In genomic region chr5:171615201-171616001, GRCh38 we compare ENCODE assay signal across 15 cellular contexts.
DNase-seq lines count a peak whose midpoint lies in the region; ATAC-seq, FAIRE-seq and TF ChIP-seq lines count a peak whose summit lies in the region.
"Had no signal": no experiment of that assay in that cellular context is flagged by ENCODE, and none has a peak within 500 bp of the region (broad histone marks: within the 10 kb centered on the region; RNA-seq: fewer than 3 reads in every experiment).

No MANE protein-coding gene starts in this region.

- no peak for DNase-seq in Right ventricle myocardium inferior (ENCODE audit: missing footprints)
- no peak for DNase-seq in cardiac septum (ENCODE audit: low spot score)
- DNase-seq in H1 (ENCODE audit: low read depth in 1 of 2, low spot score in 2 of 2): peak in 1 of 2 experiments; percentile 67
- DNase-seq in left colon: peak in 1 of 2 donors; percentile 21
- peak; percentile 81 for DNase-seq in upper lobe of right lung
- no peak for DNase-seq in GM19239 (ENCODE audit: insufficient read length, low spot score)
- no peak for DNase-seq in CD8-positive, alpha-beta memory T cell
- no peak for DNase-seq in chondrocyte (ENCODE audit: low spot score)
- DNase-seq: amniotic stem cell; DND-41; effector memory CD4-positive, alpha-beta T cell; hippocampal formation; naive B cell; SHP77 had no signal

- TF ChIP-seq EP300 in H1 (IDR thresholded peaks at IDR 0.05; ENCODE audit: borderline replicate concordance in 1 of 2, low read depth in 2 of 2, low read length in 2 of 2): no peak

- no peak overlapping the region for H4K5ac ChIP-seq in H1 (ENCODE audit: insufficient read length, low read depth, low read length)

- TF ChIP-seq POLR2A in H1 (IDR thresholded peaks at IDR 0.05; ENCODE audit: control extremely low read depth in 1 of 2, low read depth in 2 of 2, low read length in 2 of 2): no peak

- H3K4me3 Mint-ChIP-seq in CD8-positive, alpha-beta memory T cell: no peak overlapping the region
- H3K4me3 Mint-ChIP-seq in chondrocyte (ENCODE audit: unreplicated experiment): no peak overlapping the region
- H3K4me3 Mint-ChIP-seq: naive B cell had no signal

- H3K4me1 Mint-ChIP-seq in CD8-positive, alpha-beta memory T cell: no peaks in the 10 kb centered on the region
- peaks cover 5% of the 10 kb centered on the region for H3K4me1 Mint-ChIP-seq in chondrocyte (ENCODE audit: low read depth)
- H3K4me1 Mint-ChIP-seq: naive B cell had no signal

- no peak overlapping the region for H3K23ac ChIP-seq in H1 (ENCODE audit: insufficient read length)

- H3K4me1 ChIP-seq in H1 (replicated peaks in 1 of 4; ENCODE audit: control insufficient read depth in 3 of 4, insufficient read depth in 4 of 4, low read length in 3 of 4): peaks cover 0 to 14% (median 12%) of the 10 kb centered on the region in 4 experiments; a peak in 4 of 7 replicates
- H3K4me1 ChIP-seq in upper lobe of right lung: peaks cover 6% of the 10 kb centered on the region
- H3K4me1 ChIP-seq in CD8-positive, alpha-beta memory T cell (ENCODE audit: insufficient read depth, low read length): no peaks in the 10 kb centered on the region

- H3K36me3 Mint-ChIP-seq in CD8-positive, alpha-beta memory T cell: peaks cover 0 to 2% (median 0%) of the 10 kb centered on the region in 3 donors
- H3K36me3 Mint-ChIP-seq in chondrocyte (ENCODE audit: low read depth): peaks cover 2% of the 10 kb centered on the region
- H3K36me3 Mint-ChIP-seq: naive B cell had no signal

- no peak overlapping the region for H3K27ac ChIP-seq in H1 (ENCODE audit: low read depth, low read length)
- H3K27ac ChIP-seq in upper lobe of right lung: no peak overlapping the region
- H3K27ac ChIP-seq in CD8-positive, alpha-beta memory T cell (ENCODE audit: low read depth, low read length): no peak overlapping the region

- H3K4me2 ChIP-seq in H1 (ENCODE audit: insufficient read depth in 1 of 2, low read depth in 2 of 2, low read length in 2 of 2): 0 out of 4 replicates have a peak overlapping the region, but pooled peaks of 1 of the 2 experiments have one; percentile 5

- no peak overlapping the region for H2BK120ac ChIP-seq in H1 (replicated peaks; ENCODE audit: low read depth, low read length)

- 0 out of 2 replicates have a peak overlapping the region, but pooled peaks have one; percentile 72 for H2BK15ac ChIP-seq in H1 (ENCODE audit: low read length)

- no peak overlapping the region for H3K9ac ChIP-seq in H1 (replicated peaks in 1 of 4; ENCODE audit: extremely low read depth in 1 of 4, low read depth in 3 of 4, low read length in 3 of 4)

- CTCF ChIA-PET in H1 (lab: Charles Lee; ENCODE audit: partially characterized antibody): interaction anchor here (0.6 to 2.9 kb wide), 19 partner anchors 9 to 593 kb away, joined by 3 to 18 read pairs (median 4); partner anchors contain the start of gene FGF18
- CTCF ChIA-PET in CD8-positive, alpha-beta memory T cell (lab: Charles Lee): no interaction called here

- H3K9me3 ChIP-seq in H1 (ENCODE audit: insufficient read depth in 2 of 2, low read depth in 1 of 2, low read length in 1 of 2) (no peaks in the 10 kb centered on the region), upper lobe of right lung (no peaks in the 10 kb centered on the region)
- no peaks in the 10 kb centered on the region for H3K9me3 ChIP-seq in CD8-positive, alpha-beta memory T cell (ENCODE audit: low read length)

- H3K36me3 ChIP-seq in H1 (ENCODE audit: control insufficient read depth in 2 of 4, insufficient read depth in 4 of 4, low read length in 3 of 4) (no peaks in the 10 kb centered on the region), upper lobe of right lung (no peaks in the 10 kb centered on the region)
- H3K36me3 ChIP-seq in CD8-positive, alpha-beta memory T cell (ENCODE audit: insufficient read depth, low read length): no peaks in the 10 kb centered on the region

- peaks cover 0 to 53% (median 37%) of the 10 kb centered on the region in 4 experiments; a peak in 6 of 7 replicates for H3K27me3 ChIP-seq in H1 (replicated peaks in 1 of 4; ENCODE audit: control insufficient read depth in 3 of 4, extremely low read depth in 1 of 4, insufficient read depth in 3 of 4, low read length in 3 of 4)
- H3K27me3 ChIP-seq in upper lobe of right lung: no peaks in the 10 kb centered on the region
- peaks cover 4% of the 10 kb centered on the region for H3K27me3 ChIP-seq in CD8-positive, alpha-beta memory T cell (ENCODE audit: insufficient read depth, low read length, poor library complexity, severe bottlenecking)

- no peak overlapping the region for H4K8ac ChIP-seq in H1 (ENCODE audit: extremely low read depth, insufficient read depth, low read length)

- H2AFZ ChIP-seq in H1 (ENCODE audit: low read length): no peak overlapping the region

- H2BK5ac ChIP-seq in H1 (ENCODE audit: low read depth, low read length): no peak overlapping the region

- no peak overlapping the region for H3K56ac ChIP-seq in H1 (replicated peaks; ENCODE audit: insufficient read length, low read depth, low read length)

- H4K91ac ChIP-seq in H1 (replicated peaks; ENCODE audit: insufficient read length, low read length): no peak overlapping the region

- peak overlapping the region; percentile 9; the same call in 1 of the 2 replicates for H2BK12ac ChIP-seq in H1 (ENCODE audit: low read depth, low read length)

- H3K27ac Mint-ChIP-seq in CD8-positive, alpha-beta memory T cell: peak overlapping the region in 1 of 8 donors; percentile 43
- no peak overlapping the region for H3K27ac Mint-ChIP-seq in chondrocyte (ENCODE audit: unreplicated experiment)
- H3K27ac Mint-ChIP-seq: naive B cell had no signal

- H3K79me1 ChIP-seq in H1 (ENCODE audit: low read depth, low read length): no peaks in the 10 kb centered on the region

- TF ChIP-seq CTCF in H1 (IDR thresholded peaks at IDR 0.05; ENCODE audit: control extremely low read depth in 1 of 3, insufficient read depth in 1 of 3, low read depth in 1 of 3, low read length in 3 of 3) (no peak), upper lobe of right lung (IDR thresholded peaks at IDR 0.05) (no peak), chondrocyte (IDR thresholded peaks at IDR 0.05) (no peak)

- peaks cover 0 to 1% of the 10 kb centered on the region in 2 experiments for H4K20me1 ChIP-seq in H1 (replicated peaks in 1 of 2; ENCODE audit: control insufficient read depth in 1 of 2, insufficient read depth in 2 of 2, low read length in 2 of 2)

- intact Hi-C loops in Right ventricle myocardium inferior (cut with DNase I): no loop called here
- intact Hi-C loops in cardiac septum (cut with DNase I): no loop called here
- intact Hi-C loops in left colon (cut with DNase I, micrococcal nuclease): no loop called here
- intact Hi-C loops in upper lobe of right lung (cut with DNase I): no loop called here

- ATAC-seq in Right ventricle myocardium inferior: peak; percentile 72
- peak; percentile 72 for ATAC-seq in left colon
- peak; percentile 87 for ATAC-seq in upper lobe of right lung

- no peaks in the 10 kb centered on the region for H3K79me2 ChIP-seq in H1 (ENCODE audit: control insufficient read depth in 1 of 2, insufficient read depth in 2 of 2, low read length in 2 of 2)

- H2BK20ac ChIP-seq in H1 (ENCODE audit: low read length): no peak overlapping the region

- TF ChIP-seq RAD21 in H1 (IDR thresholded peaks at IDR 0.05 in 1 of 2, conservative IDR thresholded peaks at IDR 0.05 in 1 of 2; ENCODE audit: low read depth in 2 of 2, low read length in 2 of 2): no peak

- FAIRE-seq in H1 (lab: Jason Lieb, UNC): no peak
- FAIRE-seq in GM19239 (lab: Jason Lieb, UNC): no peak
- FAIRE-seq: urothelium cell line had no signal

- H3K23me2 ChIP-seq in H1 (ENCODE audit: low read depth, low read length): no peaks in the 10 kb centered on the region

- no peak overlapping the region for H3K4ac ChIP-seq in H1 (replicated peaks; ENCODE audit: insufficient read length, low read depth, low read length)

- no peak overlapping the region for H3K14ac ChIP-seq in H1 (ENCODE audit: insufficient read length)

- no peak overlapping the region for H2AK5ac ChIP-seq in H1 (ENCODE audit: low read depth, low read length)

- no peak overlapping the region for H3K4me3 ChIP-seq in H1 (ENCODE audit: extremely low read depth in 1 of 4, insufficient read depth in 2 of 4, low read depth in 3 of 4, low read length in 4 of 4)
- no peak overlapping the region for H3K4me3 ChIP-seq in upper lobe of right lung
- H3K4me3 ChIP-seq in CD8-positive, alpha-beta memory T cell (ENCODE audit: low read length): no peak overlapping the region

- 58% methylated on average over 20 of the region's 21 CpGs; no CpG with 5 or more reads in 1 of the 2 experiments for WGBS in H1 (ENCODE audit: extremely low coverage in 1 of 2, insufficient coverage in 1 of 2, insufficient read length in 1 of 2, insufficient replicate concordance in 2 of 2, low coverage in 1 of 2, low lambda C conversion rate in 2 of 2, missing lambda C conversion rate in 1 of 2), 2 experiments

- H3K9me3 Mint-ChIP-seq in CD8-positive, alpha-beta memory T cell: no peaks in the 10 kb centered on the region
- H3K9me3 Mint-ChIP-seq in chondrocyte (ENCODE audit: low read depth): peaks cover 4% of the 10 kb centered on the region

- POLR2A ChIA-PET in H1 (lab: Charles Lee; ENCODE audit: partially characterized antibody): interaction anchor here (0.8 to 1.4 kb wide), 3 partner anchors 9 to 197 kb away, joined by 4 read pairs; no protein-coding TSS in a partner anchor
- POLR2A ChIA-PET in CD8-positive, alpha-beta memory T cell (lab: Charles Lee): no interaction called here

- peak overlapping the region; percentile 71 for H3K18ac ChIP-seq in H1 (ENCODE audit: extremely low read depth, low read length)

- H3K27me3 Mint-ChIP-seq in CD8-positive, alpha-beta memory T cell: peaks cover 3 to 13% of the 10 kb centered on the region in 2 donors
- peaks cover 38% of the 10 kb centered on the region for H3K27me3 Mint-ChIP-seq in chondrocyte (ENCODE audit: low read depth)

TF ChIP-seq in H1, 55 proteins besides CTCF, POLR2A, EP300 and RAD21:
- TF ChIP-seq KDM1A (IDR thresholded peaks at IDR 0.05; ENCODE audit: borderline replicate concordance, low read length): 0 out of 2 replicates have a peak, but pooled peaks have one; percentile 9
- TF ChIP-seq JUN (IDR thresholded peaks at IDR 0.05; ENCODE audit: low read depth, low read length): no peak
- TF ChIP-seq TBP (IDR thresholded peaks at IDR 0.05; ENCODE audit: low read depth, low read length): no peak
- no peak for TF ChIP-seq CHD2 (IDR thresholded peaks at IDR 0.05; ENCODE audit: low read length)
- no peak for TF ChIP-seq NANOG (IDR thresholded peaks at IDR 0.05; ENCODE audit: insufficient read depth, low read depth, low read length, poor library complexity, severe bottlenecking)
